In genomic region chr2:17539993-17540812, GRCh38 we compare ENCODE assay signal across 9 cellular contexts. TPM values are rescaled to one million over a fixed set of nuclear protein-coding genes. Genes with fewer than 3 reads are reported as not detected.
A peak's percentile ranks its signal among the peaks of the same experiment; 100 is the strongest.
DNase-seq lines count a peak whose midpoint lies in the region; ATAC-seq and TF ChIP-seq lines count a peak whose summit lies in the region.
"Had no signal": no experiment of that assay in that cellular context is flagged by ENCODE, and none has a peak within 500 bp of the region (broad histone marks: within the 10 kb centered on the region; RNA-seq: fewer than 3 reads in every experiment).

VSNL1 (plus strand) TSS chr2:17540696; CDS start chr2:17592075, 51,379 bp downstream.

- intact Hi-C loops in activated B cell treated with CpG ODN at 0.5 μM for 24 hours (cut with micrococcal nuclease) (no loop called here), Right ventricle myocardium superior (cut with DNase I) (no loop called here)

- ATAC-seq in activated B cell treated with CpG ODN at 0.5 μM for 24 hours (ENCODE audit: low read depth), result no peak
- ATAC-seq in Right ventricle myocardium superior (ENCODE audit: poor library complexity), result peak; percentile 85
- no peak for ATAC-seq in HG03196 (IDR thresholded peaks at IDR 0.05; ENCODE audit: unreplicated experiment)

- H3K4me3 Mint-ChIP-seq in activated B cell treated with CpG ODN at 0.5 μM for 24 hours (peak within 1 kb of the TSS; percentile 47), osteocyte (ENCODE audit: unreplicated experiment) (peak within 1 kb of the TSS; percentile 79)
- H3K4me3 Mint-ChIP-seq: activated naive CD4-positive, alpha-beta T cell treated with anti-CD3 and anti-CD28 coated beads, Interleukin-2, amount 50 U/mL, for 24 hours had no signal

- H3K9me3 Mint-ChIP-seq in activated B cell treated with CpG ODN at 0.5 μM for 24 hours (no peaks in the 10 kb centered on the region), osteocyte (ENCODE audit: unreplicated experiment) (no peaks in the 10 kb centered on the region)
- H3K9me3 Mint-ChIP-seq: activated naive CD4-positive, alpha-beta T cell treated with anti-CD3 and anti-CD28 coated beads, Interleukin-2, amount 50 U/mL, for 24 hours had no signal

- no peak for TF ChIP-seq CTCF in activated B cell treated with CpG ODN at 0.5 μM for 24 hours (IDR thresholded peaks at IDR 0.05)
- TF ChIP-seq CTCF in osteocyte (IDR thresholded peaks at IDR 0.05), result no peak

- H3K4me1 Mint-ChIP-seq in activated B cell treated with CpG ODN at 0.5 μM for 24 hours (peaks cover 24% of the 10 kb centered on the region), osteocyte (ENCODE audit: unreplicated experiment) (peaks cover 34% of the 10 kb centered on the region)
- H3K4me1 Mint-ChIP-seq: activated naive CD4-positive, alpha-beta T cell treated with anti-CD3 and anti-CD28 coated beads, Interleukin-2, amount 50 U/mL, for 24 hours had no signal

- DNase-seq in AG08395 (ENCODE audit: low spot score) (peak; percentile 33), LHCN-M2 (ENCODE audit: low read depth) (peak; percentile 89), activated B cell treated with CpG ODN at 0.5 μM for 24 hours (no peak), Right ventricle myocardium superior (peak; percentile 79), osteocyte (ENCODE audit: extremely low spot score, unreplicated experiment) (peak; percentile 89), GF-D8 (lab: John Stamatoyannopoulos, UW) (no peak), T-helper 9 cell (no peak)

- H3K36me3 Mint-ChIP-seq in activated B cell treated with CpG ODN at 0.5 μM for 24 hours (ENCODE audit: low read depth) (no peaks in the 10 kb centered on the region), osteocyte (ENCODE audit: unreplicated experiment) (no peaks in the 10 kb centered on the region)
- H3K36me3 Mint-ChIP-seq: activated naive CD4-positive, alpha-beta T cell treated with anti-CD3 and anti-CD28 coated beads, Interleukin-2, amount 50 U/mL, for 24 hours had no signal

- H3K27ac Mint-ChIP-seq in activated B cell treated with CpG ODN at 0.5 μM for 24 hours, result no peak within 1 kb of the TSS
- no peak within 1 kb of the TSS for H3K27ac Mint-ChIP-seq in osteocyte (ENCODE audit: unreplicated experiment)
- H3K27ac Mint-ChIP-seq: activated naive CD4-positive, alpha-beta T cell treated with anti-CD3 and anti-CD28 coated beads, Interleukin-2, amount 50 U/mL, for 24 hours had no signal

- POLR2A ChIA-PET in activated B cell treated with CpG ODN at 0.5 μM for 24 hours (lab: Charles Lee), result no interaction called here

- CTCF ChIA-PET in activated B cell treated with CpG ODN at 0.5 μM for 24 hours (lab: Charles Lee), result no interaction called here

- H3K27me3 Mint-ChIP-seq in activated B cell treated with CpG ODN at 0.5 μM for 24 hours, result peaks cover 69% of the 10 kb centered on the region
- peaks cover 82% of the 10 kb centered on the region for H3K27me3 Mint-ChIP-seq in osteocyte (ENCODE audit: unreplicated experiment)

RNA-seq across cellular contexts. Expression of gene VSNL1, which starts in this region (rescaled TPM):
- 0.98 and 2.4 TPM in 2 replicates for total RNA-seq in LHCN-M2 (2014; rRNA removed)
- polyA plus RNA-seq in LHCN-M2 (2012), result 2.6 TPM
- total RNA-seq in activated B cell treated with CpG ODN at 0.5 μM for 24 hours, result not detected in 2 replicates
- 10.4 TPM for total RNA-seq in Right ventricle myocardium superior
- total RNA-seq in osteocyte, result not detected in 2 replicates

Comparison
In these comparisons a context has a peak if more than half of its experiments do, and no peak if none do; other contexts are left out.
1. Peak in DNase-seq in osteocyte; RNA of the gene not detected or under 1 TPM.
2. DNase-seq: peak in AG08395 (single experiment), LHCN-M2 (single experiment) and Right ventricle myocardium superior (single experiment); none in activated B cell treated with CpG ODN at 0.5 μM for 24 hours (single experiment), GF-D8 (single experiment) and T-helper 9 cell (single experiment).